In the genomic region with DNA sequence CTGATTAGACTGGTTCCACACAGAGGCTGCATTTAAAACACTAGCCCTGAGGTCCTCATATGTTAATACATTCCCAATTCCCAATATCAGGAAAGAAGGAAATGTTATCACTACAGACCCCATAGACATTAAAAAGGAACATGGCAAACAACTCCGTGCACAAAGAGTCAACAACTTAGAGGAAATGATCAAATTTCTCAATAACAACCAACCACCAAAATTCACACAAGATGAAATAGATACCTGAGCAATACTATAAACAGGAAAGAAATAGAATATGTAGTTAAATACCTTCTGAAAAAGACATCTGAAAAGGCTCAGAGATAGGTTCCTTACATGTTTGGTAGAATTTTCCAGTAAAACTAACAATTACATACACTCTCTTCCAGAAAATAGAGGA, we compare ENCODE assay signal across 17 cellular contexts. TPM values are rescaled to one million over a fixed set of nuclear protein-coding genes. Genes with fewer than 3 reads are reported as not detected.
DNase-seq lines count a peak whose midpoint lies in the region; ATAC-seq and TF ChIP-seq lines count a peak whose summit lies in the region.
"Had no signal": no experiment of that assay in that cellular context is flagged by ENCODE, and none has a peak within 500 bp of the region (broad histone marks: within the 10 kb centered on the region; RNA-seq: fewer than 3 reads in every experiment).

No MANE protein-coding gene starts in this region.

- H3K4me3 ChIP-seq in spleen (peak overlapping the region in 1 of 8 donors; percentile 34), endodermal cell (ENCODE audit: low read length) (no peak overlapping the region)
- H3K4me3 ChIP-seq: right lobe of liver had no signal

- 23 to 49% (median 46%) methylated on average over 1 of the region's 1 CpG for WGBS in spleen, 5 donors
- WGBS in endodermal cell (ENCODE audit: insufficient coverage in 1 of 2, insufficient read length in 1 of 2), 2 experiments, result 64% methylated on average over 1 of the region's 1 CpG; no CpG with 5 or more reads in 1 of the 2 experiments

- peaks cover 14 to 27% of the 10 kb centered on the region in 2 donors for H3K36me3 Mint-ChIP-seq in activated T-cell treated with anti-CD3 and anti-CD28 coated beads, Interleukin-2, amount 50 U/mL, for 72 hours (ENCODE audit: insufficient read depth in 2 of 2)
- H3K36me3 Mint-ChIP-seq in WTC11 (peaks cover 1% of the 10 kb centered on the region; the same call in 1 of the 2 replicates), endodermal cell (ENCODE audit: low read depth) (peaks cover 3% of the 10 kb centered on the region)
- H3K36me3 Mint-ChIP-seq in effector memory CD8-positive, alpha-beta T cell (ENCODE audit: insufficient read depth), result peaks cover 58% of the 10 kb centered on the region
- H3K36me3 Mint-ChIP-seq: mesothelial cell of epicardium had no signal

- H3K9me3 ChIP-seq in spleen (no peaks in the 10 kb centered on the region), endodermal cell (ENCODE audit: control insufficient read depth, low read length) (no peaks in the 10 kb centered on the region)
- H3K9me3 ChIP-seq: right lobe of liver had no signal

- H3K4me3 Mint-ChIP-seq in activated T-cell treated with anti-CD3 and anti-CD28 coated beads, Interleukin-2, amount 50 U/mL, for 72 hours, result peak overlapping the region; percentile 84 to 92
- H3K4me3 Mint-ChIP-seq in WTC11, result no peak overlapping the region
- peak overlapping the region; percentile 84 to 92 for H3K4me3 Mint-ChIP-seq in effector memory CD8-positive, alpha-beta T cell
- no peak overlapping the region for H3K4me3 Mint-ChIP-seq in endodermal cell
- H3K4me3 Mint-ChIP-seq: mesothelial cell of epicardium had no signal

- TF ChIP-seq CTCF in WTC11 (IDR thresholded peaks at IDR 0.05) (no peak), spleen (IDR thresholded peaks at IDR 0.05 in 8 of 11, conservative IDR thresholded peaks at IDR 0.05 in 3 of 11) (no peak), endodermal cell (conservative IDR thresholded peaks at IDR 0.05) (no peak)

- no peak for ATAC-seq in activated T-cell treated with anti-CD3 and anti-CD28 coated beads, Interleukin-2, amount 50 U/mL, for 72 hours (replicated peaks in 1 of 2)
- no peak for ATAC-seq in WTC11
- peak; percentile 21 for ATAC-seq in effector memory CD8-positive, alpha-beta T cell (replicated peaks)
- ATAC-seq: right lobe of liver had no signal

- H3K9ac ChIP-seq in endodermal cell (ENCODE audit: extremely low read depth, low read length, poor library complexity, severe bottlenecking), result no peak overlapping the region

- POLR2A ChIA-PET in WTC11 (lab: Charles Lee), result interaction anchor here (0.9 kb wide), 1 partner anchor 26 kb away, joined by 3 read pairs; no protein-coding TSS in a partner anchor

- H3K27ac Mint-ChIP-seq in activated T-cell treated with anti-CD3 and anti-CD28 coated beads, Interleukin-2, amount 50 U/mL, for 72 hours, result peak overlapping the region; percentile 96
- peak overlapping the region; percentile 90 for H3K27ac Mint-ChIP-seq in WTC11
- H3K27ac Mint-ChIP-seq in effector memory CD8-positive, alpha-beta T cell, result peak overlapping the region; percentile 69 to 92
- no peak overlapping the region for H3K27ac Mint-ChIP-seq in endodermal cell
- H3K27ac Mint-ChIP-seq: mesothelial cell of epicardium had no signal

- CTCF ChIA-PET in WTC11 (lab: Charles Lee), result no interaction called here

- peaks cover 0 to 37% (median 0%) of the 10 kb centered on the region in 6 donors for H3K36me3 ChIP-seq in spleen
- no peaks in the 10 kb centered on the region for H3K36me3 ChIP-seq in endodermal cell (ENCODE audit: control insufficient read depth, insufficient read depth, low read length)
- H3K36me3 ChIP-seq: right lobe of liver had no signal

- no peak for DNase-seq in activated T-cell treated with anti-CD3 and anti-CD28 coated beads, Interleukin-2, amount 50 U/mL, for 72 hours
- DNase-seq in activated T-cell treated with anti-CD3 and anti-CD28 coated beads, Interleukin-2, amount 50 U/mL, for 48 hours, result no peak
- DNase-seq in WTC11 (ENCODE audit: low spot score) (no peak), spleen (no peak), endodermal cell (no peak), DMS53 treated with DMSO at 0.1 percent for 48 hours (lab: John Stamatoyannopoulos, UW; ENCODE audit: unreplicated experiment) (no peak), kidney glomerular epithelial cell (lab: John Stamatoyannopoulos, UW) (no peak)
- DNase-seq in effector memory CD8-positive, alpha-beta T cell, result no peak
- DNase-seq: ACHN; amygdala; central memory CD4-positive, alpha-beta T cell; COR-L47; EL; NCI-H345; occipital lobe; right lobe of liver had no signal

- TF ChIP-seq POLR2A in spleen (IDR thresholded peaks at IDR 0.05), result no peak

- H3K4me1 ChIP-seq in spleen, result peaks cover 40 to 100% (median 82%) of the 10 kb centered on the region in 6 donors
- H3K4me1 ChIP-seq in endodermal cell (ENCODE audit: control insufficient read depth, insufficient read depth, low read length), result no peaks in the 10 kb centered on the region
- H3K4me1 ChIP-seq: right lobe of liver had no signal

- no peaks in the 10 kb centered on the region for H3K9me3 Mint-ChIP-seq in activated T-cell treated with anti-CD3 and anti-CD28 coated beads, Interleukin-2, amount 50 U/mL, for 72 hours
- no peaks in the 10 kb centered on the region for H3K9me3 Mint-ChIP-seq in WTC11
- H3K9me3 Mint-ChIP-seq in effector memory CD8-positive, alpha-beta T cell, result no peaks in the 10 kb centered on the region
- H3K9me3 Mint-ChIP-seq in endodermal cell, result no peaks in the 10 kb centered on the region
- H3K9me3 Mint-ChIP-seq: mesothelial cell of epicardium had no signal

- no peaks in the 10 kb centered on the region for H3K27me3 Mint-ChIP-seq in activated T-cell treated with anti-CD3 and anti-CD28 coated beads, Interleukin-2, amount 50 U/mL, for 72 hours (ENCODE audit: low read depth)
- H3K27me3 Mint-ChIP-seq in WTC11 (ENCODE audit: low read depth) (no peaks in the 10 kb centered on the region), endodermal cell (ENCODE audit: insufficient read depth) (no peaks in the 10 kb centered on the region)
- H3K27me3 Mint-ChIP-seq in effector memory CD8-positive, alpha-beta T cell, result no peaks in the 10 kb centered on the region

- H3K4me1 Mint-ChIP-seq in activated T-cell treated with anti-CD3 and anti-CD28 coated beads, Interleukin-2, amount 50 U/mL, for 72 hours (ENCODE audit: low read depth), result peaks cover 97% of the 10 kb centered on the region
- H3K4me1 Mint-ChIP-seq in WTC11 (peaks cover 69% of the 10 kb centered on the region), endodermal cell (peaks cover 29% of the 10 kb centered on the region)
- H3K4me1 Mint-ChIP-seq in effector memory CD8-positive, alpha-beta T cell (ENCODE audit: low read depth in 2 of 2), result peaks cover 81 to 90% of the 10 kb centered on the region in 2 donors
- H3K4me1 Mint-ChIP-seq: mesothelial cell of epicardium had no signal

- no peaks in the 10 kb centered on the region for H3K27me3 ChIP-seq in spleen (replicated peaks in 1 of 7)
- no peaks in the 10 kb centered on the region for H3K27me3 ChIP-seq in endodermal cell (ENCODE audit: control insufficient read depth, insufficient read depth, low read length, poor library complexity, severe bottlenecking)
- H3K27me3 ChIP-seq: right lobe of liver had no signal

- intact Hi-C loops in spleen (cut with DNase I; ENCODE audit: low total_unique reads), result no loop called here

- H3K27ac ChIP-seq in spleen (peak overlapping the region in 6 of 8 donors; percentile 47 to 97 (median 96)), endodermal cell (ENCODE audit: low read depth, low read length) (no peak overlapping the region)
- H3K27ac ChIP-seq: right lobe of liver had no signal

TF ChIP-seq in WTC11, 78 proteins besides CTCF, POLR2A, EP300 and RAD21 (continues in another document):
- TF ChIP-seq TEAD1 (CRISPR knock-in tag; IDR thresholded peaks at IDR 0.05), result no peak
- no peak for TF ChIP-seq TCF7 (CRISPR knock-in tag; IDR thresholded peaks at IDR 0.05; ENCODE audit: low read depth)
- TF ChIP-seq RORB (CRISPR knock-in tag; IDR thresholded peaks at IDR 0.05), result no peak
- TF ChIP-seq, protein P1, sequence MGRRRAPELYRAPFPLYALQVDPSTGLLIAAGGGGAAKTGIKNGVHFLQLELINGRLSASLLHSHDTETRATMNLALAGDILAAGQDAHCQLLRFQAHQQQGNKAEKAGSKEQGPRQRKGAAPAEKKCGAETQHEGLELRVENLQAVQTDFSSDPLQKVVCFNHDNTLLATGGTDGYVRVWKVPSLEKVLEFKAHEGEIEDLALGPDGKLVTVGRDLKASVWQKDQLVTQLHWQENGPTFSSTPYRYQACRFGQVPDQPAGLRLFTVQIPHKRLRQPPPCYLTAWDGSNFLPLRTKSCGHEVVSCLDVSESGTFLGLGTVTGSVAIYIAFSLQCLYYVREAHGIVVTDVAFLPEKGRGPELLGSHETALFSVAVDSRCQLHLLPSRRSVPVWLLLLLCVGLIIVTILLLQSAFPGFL (CRISPR knock-in tag; IDR thresholded peaks at IDR 0.05; ENCODE audit: borderline replicate concordance), result no peak
- TF ChIP-seq ATF6 (CRISPR knock-in tag; IDR thresholded peaks at IDR 0.05), result no peak

RNA-seq across cellular contexts. Expression of gene SEMA4D, which starts 28.9 kb away (rescaled TPM):
- total RNA-seq in activated T-cell treated with anti-CD3 and anti-CD28 coated beads, Interleukin-2, amount 50 U/mL, for 72 hours, result 100 to 1,000 TPM; 182 to 198 TPM
- total RNA-seq in WTC11 (2021) (60.5 to 67.8 TPM (median 65.2 TPM) in 3 replicates), spleen (100 to 1,000 TPM in 6 of 7 donors, 10 to 100 TPM in 1; 81.6 to 193 (median 171) TPM), endodermal cell (10 to 100 TPM; 42.8 to 51.0 TPM)
- polyA plus RNA-seq in spleen, result 10 to 100 TPM; 23.0 to 32.3 (median 31.5) TPM
- polyA plus RNA-seq in endodermal cell (2013, experiment 1 of 2), result 19.7 TPM
- 18.5 TPM for polyA plus RNA-seq in endodermal cell (2013, experiment 2 of 2)

Comparison
In these comparisons a context has a peak if more than half of its experiments do, and no peak if none do; other contexts are left out.
1. H3K4me3 Mint-ChIP-seq: peak in activated T-cell treated with anti-CD3 and anti-CD28 coated beads, Interleukin-2, amount 50 U/mL, for 72 hours (2 of 2) and effector memory CD8-positive, alpha-beta T cell (2 of 2); none in WTC11 (single experiment) and endodermal cell (single experiment).